Comparison of ENCODE assay signal across 8 cellular contexts in genomic region chr4:41934813-41935651, GRCh38. TPM values are rescaled to one million over a fixed set of nuclear protein-coding genes. Genes with fewer than 3 reads are reported as not detected.
DNase-seq lines count a peak whose midpoint lies in the region; ATAC-seq, FAIRE-seq and TF ChIP-seq lines count a peak whose summit lies in the region.

Gene TMEM33 (plus strand): TSS chr4:41935429. CDS start chr4:41935485, 56 bp downstream.

- POLR2A ChIA-PET in endothelial cell of umbilical vein (lab: Charles Lee), result no interaction called here

- BruUV-seq in endothelial cell of umbilical vein (replicated peaks; lab: Mats Ljungman, UMichigan), result TSS peak; percentile 46

- TF ChIP-seq CTCF in D721Med (IDR thresholded peaks at IDR 0.05; ENCODE audit: insufficient read depth, missing control alignments), result no peak
- TF ChIP-seq CTCF in OCI-LY3 (IDR thresholded peaks at IDR 0.05; ENCODE audit: low read depth, low read length), result no peak
- TF ChIP-seq CTCF in endothelial cell of umbilical vein (IDR thresholded peaks at IDR 0.05; ENCODE audit: extremely low read depth in 1 of 2, insufficient read depth in 1 of 2, low read depth in 1 of 2, low read length in 2 of 2), result no peak

- FAIRE-seq in D721Med (lab: Jason Lieb, UNC), result no peak
- FAIRE-seq in endothelial cell of umbilical vein (lab: Jason Lieb, UNC), result peak; percentile 90

- H3K4me2 ChIP-seq in OCI-LY3 (ENCODE audit: low read length) (peak within 1 kb of the TSS; percentile 77), endothelial cell of umbilical vein (ENCODE audit: insufficient read depth, low read length) (peak within 1 kb of the TSS; percentile 100)

- peak; percentile 74 for TF ChIP-seq POLR2A in endothelial cell of umbilical vein (IDR thresholded peaks at IDR 0.05; ENCODE audit: low read depth, low read length)

- H3K9ac ChIP-seq in OCI-LY3 (ENCODE audit: low read length), result peak within 1 kb of the TSS; percentile 82
- H3K9ac ChIP-seq in endothelial cell of umbilical vein (replicated peaks; ENCODE audit: extremely low read depth, insufficient read depth, low read length), result peak within 1 kb of the TSS; percentile 89

- H3K4me1 ChIP-seq in OCI-LY3 (ENCODE audit: low read length) (peaks cover 17% of the 10 kb centered on the region), endothelial cell of umbilical vein (ENCODE audit: control insufficient read depth, extremely low read depth, insufficient read depth, low read length) (peaks cover 18% of the 10 kb centered on the region)

- H3K27me3 ChIP-seq in OCI-LY3 (ENCODE audit: low read depth, low read length), result no peaks in the 10 kb centered on the region
- H3K27me3 ChIP-seq in endothelial cell of umbilical vein (ENCODE audit: control insufficient read depth in 2 of 2, insufficient read depth in 2 of 2, low read length in 2 of 2), result peaks cover 10 to 29% of the 10 kb centered on the region in 2 experiments

- H3K9me3 ChIP-seq in OCI-LY3 (ENCODE audit: insufficient read depth, low read length) (no peaks in the 10 kb centered on the region), endothelial cell of umbilical vein (replicated peaks; ENCODE audit: control insufficient read depth, insufficient read depth, low read length) (no peaks in the 10 kb centered on the region)

- ATAC-seq in GM21515 (IDR thresholded peaks at IDR 0.05; ENCODE audit: unreplicated experiment), result peak; percentile 94

- intact Hi-C loops in endothelial cell of umbilical vein (cut with micrococcal nuclease), result loop anchor here (1.0 kb wide), 1 partner anchor 55 kb away; the partner anchor contains the start of gene SLC30A9

- peaks cover 24% of the 10 kb centered on the region for H3K36me3 ChIP-seq in OCI-LY3 (replicated peaks; ENCODE audit: low read depth, low read length)
- peaks cover 2 to 10% of the 10 kb centered on the region in 2 experiments for H3K36me3 ChIP-seq in endothelial cell of umbilical vein (ENCODE audit: control insufficient read depth in 2 of 2, extremely low read depth in 1 of 2, insufficient read depth in 2 of 2, low read length in 2 of 2)

- CTCF ChIA-PET in endothelial cell of umbilical vein (lab: Charles Lee), result interaction anchor here (0.6 to 1.6 kb wide), 2 partner anchors 22 to 29 kb away, joined by 4 to 6 read pairs; no protein-coding TSS in a partner anchor

- dilution Hi-C loops in endothelial cell of umbilical vein (cut with MboI; ENCODE audit: extremely low pct_ligation_motif_present, low sequenced_read_pairs), result no loop called here

- DNase-seq in D721Med (ENCODE audit: insufficient read length, low spot score) (peak; percentile 66), HuH-7 (ENCODE audit: low spot score) (peak; percentile 68), endothelial cell of umbilical vein (ENCODE audit: low read depth, low spot score) (peak; percentile 87), middle frontal gyrus (ENCODE audit: extremely low spot score, low spot score) (peak; percentile 84)
- DNase-seq in activated CD8-positive, alpha-beta memory T cell treated with anti-CD3 and anti-CD28 coated beads, Interleukin-2, amount 50 U/mL, for 48 hours, result peak; percentile 84
- DNase-seq in stimulated activated CD8-positive, alpha-beta memory T cell treated with anti-CD3 and anti-CD28 coated beads, Interleukin-2, amount 100 ng/mL, for 48 hours (ENCODE audit: low read depth in 2 of 2), result peak; percentile 63 to 67

- H3K27ac ChIP-seq in OCI-LY3 (ENCODE audit: low read length), result peak within 1 kb of the TSS; percentile 70
- H3K27ac ChIP-seq in endothelial cell of umbilical vein (ENCODE audit: insufficient read depth, low read depth, low read length), result peak within 1 kb of the TSS; percentile 73

- peaks cover 2% of the 10 kb centered on the region for H3K9me1 ChIP-seq in endothelial cell of umbilical vein (replicated peaks; ENCODE audit: control insufficient read depth, extremely low read depth, insufficient read depth, low read length)

- H2AFZ ChIP-seq in OCI-LY3 (ENCODE audit: low read depth, low read length) (peak within 1 kb of the TSS; percentile 90), endothelial cell of umbilical vein (ENCODE audit: low read depth, low read length) (peak within 1 kb of the TSS; percentile 94)

- H3K4me3 ChIP-seq in OCI-LY3 (ENCODE audit: low read length) (peak within 1 kb of the TSS; percentile 91), endothelial cell of umbilical vein (replicated peaks in 1 of 3; ENCODE audit: insufficient read depth in 1 of 3, low read depth in 1 of 3, low read length in 3 of 3) (peak within 1 kb of the TSS; percentile 65 to 97 (median 91))

- H4K20me1 ChIP-seq in OCI-LY3 (ENCODE audit: insufficient read depth, low read length), result no peaks in the 10 kb centered on the region
- peaks cover 8% of the 10 kb centered on the region for H4K20me1 ChIP-seq in endothelial cell of umbilical vein (replicated peaks; ENCODE audit: control insufficient read depth, extremely low read depth, insufficient read depth, low read length)

- peaks cover 51% of the 10 kb centered on the region for H3K79me2 ChIP-seq in OCI-LY3 (ENCODE audit: low read length)
- H3K79me2 ChIP-seq in endothelial cell of umbilical vein (ENCODE audit: control insufficient read depth, insufficient read depth, low read length), result peaks cover 50% of the 10 kb centered on the region

TF ChIP-seq in endothelial cell of umbilical vein, 7 proteins besides CTCF, POLR2A, EP300 and RAD21:
- TF ChIP-seq FOS (IDR thresholded peaks at IDR 0.05; ENCODE audit: borderline replicate concordance, insufficient read depth, low read length) (no peak), GATA2 (IDR thresholded peaks at IDR 0.05; ENCODE audit: insufficient read depth, insufficient read length, low read depth, low read length) (no peak), EZH2 (IDR thresholded peaks at IDR 0.05; ENCODE audit: borderline replicate concordance, low read depth, low read length, severe bottlenecking) (no peak), POLR2AphosphoS5 (IDR thresholded peaks at IDR 0.05; ENCODE audit: insufficient read depth, low read depth, low read length) (peak; percentile 39), MYC (IDR thresholded peaks at IDR 0.05; ENCODE audit: low read depth, low read length) (no peak), JUN (IDR thresholded peaks at IDR 0.05; ENCODE audit: borderline replicate concordance, insufficient read depth, insufficient read length, low read depth) (no peak)
TF ChIP-seq in endothelial cell of umbilical vein: peak in this region for 1.

RNA-seq across cellular contexts. Expression of gene TMEM33, which starts in this region (rescaled TPM):
- total RNA-seq in endothelial cell of umbilical vein, result 58.5 and 60.1 TPM in 2 replicates
- 52.5 and 52.9 TPM in 2 replicates for polyA plus RNA-seq in endothelial cell of umbilical vein
- 24.2 and 28.6 TPM in 2 replicates for polyA plus RNA-seq in endothelial cell of umbilical vein (2011; cell fraction: cytosol; rRNA removed)
- polyA plus RNA-seq in endothelial cell of umbilical vein (2011; cell fraction: nucleus; rRNA removed), result 16.3 and 21.1 TPM in 2 replicates
- polyA plus RNA-seq in endothelial cell of umbilical vein (2012), result 31.1 and 43.6 TPM in 2 replicates
- polyA minus RNA-seq in endothelial cell of umbilical vein, result 153 and 172 TPM in 2 replicates
- polyA minus RNA-seq in endothelial cell of umbilical vein (2011; cell fraction: cytosol; rRNA and poly(A)+ RNA removed), result 87.4 TPM
- polyA minus RNA-seq in endothelial cell of umbilical vein (2011; cell fraction: nucleus; rRNA and poly(A)+ RNA removed), result 31.8 and 47.2 TPM in 2 replicates

Comparison
In these comparisons a context has a peak if more than half of its experiments do, and no peak if none do; other contexts are left out.
1. Peak in every context shown above with its lines: DNase-seq, ATAC-seq, H3K4me3 ChIP-seq and H3K27ac ChIP-seq.